ENCODE assay signal across 8 cellular contexts in the genomic region with DNA sequence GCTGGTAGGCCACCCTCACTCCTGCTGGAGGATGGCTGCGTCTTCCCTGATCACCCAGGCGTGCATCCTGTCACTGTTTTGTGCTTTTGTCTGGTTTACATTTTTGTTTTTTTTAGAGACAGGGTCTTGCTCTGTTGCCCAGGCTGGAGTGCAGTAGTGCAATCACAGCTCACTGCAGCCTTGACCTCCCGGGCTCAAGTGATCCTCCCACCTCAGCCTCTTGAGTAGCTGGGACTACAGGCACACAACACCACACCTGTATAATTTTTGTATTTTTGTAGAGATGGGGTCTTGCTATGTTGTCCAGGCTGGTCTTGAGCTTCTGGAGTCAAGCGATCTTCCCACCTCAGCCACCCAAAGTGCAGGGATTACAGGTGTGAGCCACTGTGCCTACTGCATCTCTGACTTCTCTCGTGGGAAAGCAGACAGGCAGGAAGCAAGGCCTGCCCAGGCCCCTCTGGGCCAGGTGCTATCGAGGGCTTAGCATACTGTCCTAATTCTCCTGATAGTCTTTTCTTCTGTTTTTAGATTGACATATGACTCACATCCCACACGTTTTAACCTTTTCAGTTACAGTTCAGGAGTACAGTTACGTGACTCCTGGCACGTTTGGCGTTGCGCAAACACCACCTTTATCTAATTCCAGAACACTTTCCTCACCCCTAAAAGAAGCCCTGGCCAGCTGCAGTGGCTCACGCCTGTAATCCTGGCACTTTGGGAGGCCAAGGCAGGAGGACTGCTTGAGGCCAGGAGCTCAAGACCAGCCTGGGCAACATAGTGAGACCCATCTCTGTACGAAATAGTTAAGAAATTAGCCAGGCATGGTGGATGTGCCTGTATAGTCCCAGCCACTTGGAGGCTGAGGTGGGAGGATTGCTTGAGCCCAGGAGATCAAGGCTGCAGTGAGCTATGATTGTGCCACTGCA. TPM values are rescaled to one million over a fixed set of nuclear protein-coding genes. Genes with fewer than 3 reads are reported as not detected.
DNase-seq lines count a peak whose midpoint lies in the region; ATAC-seq, FAIRE-seq and TF ChIP-seq lines count a peak whose summit lies in the region.
"Not testable (repeated sequence)": the region's sequence is repeated elsewhere in the genome, so short reads cannot be mapped to it uniquely, and the experiment has no call there.

No MANE protein-coding gene starts in this region.

- WGBS in A549 (ENCODE audit: missing lambda C conversion rate), result 66% methylated on average over 13 of the region's 13 CpGs

- TF ChIP-seq EP300 in A549 (IDR thresholded peaks at IDR 0.05), result not testable (repeated sequence)

- DNase-seq in A549 (ENCODE audit: low read depth in 1 of 2, low spot score in 1 of 2) (peak in 1 of 2 experiments; percentile 26), RPMI8226 (peak; percentile 62), activated T-cell treated with anti-CD3 and anti-CD28 coated beads for 48 hours (ENCODE audit: low read depth) (peak; percentile 59), left kidney (ENCODE audit: low read depth, low spot score) (peak; percentile 38), skeletal muscle cell (ENCODE audit: low read depth) (peak; percentile 24)

- peaks cover 53 to 55% (median 55%) of the 10 kb centered on the region in 3 donors for H3K4me1 Mint-ChIP-seq in IgD-negative memory B cell
- H3K4me1 Mint-ChIP-seq in dendritic cell treated with granulocyte-macrophage colony-stimulating factor and Interleukin-4, amounts not matched to agents 40 ng/mL and 50 ng/mL, for 4 days (ENCODE audit: low read depth), result peaks cover 89% of the 10 kb centered on the region

- not testable (repeated sequence) for TF ChIP-seq POLR2A in A549 (IDR thresholded peaks at IDR 0.05; ENCODE audit: low read length)

- TF ChIP-seq CTCF in A549 (IDR thresholded peaks at IDR 0.05), result not testable (repeated sequence)

- not testable (repeated sequence) for H3K4me2 ChIP-seq in A549

- FAIRE-seq in A549 (lab: Jason Lieb, UNC), result not testable (repeated sequence)

- CTCF ChIA-PET in A549 (lab: Yijun Ruan, JAX), result interaction anchor here (1.2 to 1.7 kb wide), 5 partner anchors 9 to 157 kb away, joined by 3 to 6 read pairs (median 4); partner anchors contain the start of gene MOB3A

- H3K4me3 Mint-ChIP-seq in IgD-negative memory B cell, result peak overlapping the region; percentile 76 to 100 (median 97)
- peak overlapping the region; percentile 7 for H3K4me3 Mint-ChIP-seq in dendritic cell treated with granulocyte-macrophage colony-stimulating factor and Interleukin-4, amounts not matched to agents 40 ng/mL and 50 ng/mL, for 4 days

- not testable (repeated sequence) for TF ChIP-seq RAD21 in A549 (conservative IDR thresholded peaks at IDR 0.05 in 1 of 2, IDR thresholded peaks at IDR 0.05 in 1 of 2)

- ATAC-seq in A549, result peak; percentile 28 to 30; a peak in 3 of 6 replicates
- ATAC-seq in GM18870 (IDR thresholded peaks at IDR 0.05; ENCODE audit: unreplicated experiment), result peak; percentile 26

- not testable (repeated sequence) for H3K27me3 Mint-ChIP-seq in IgD-negative memory B cell; dendritic cell treated with granulocyte-macrophage colony-stimulating factor and Interleukin-4, amounts not matched to agents 40 ng/mL and 50 ng/mL, for 4 days

- H3K9me3 Mint-ChIP-seq in IgD-negative memory B cell; dendritic cell treated with granulocyte-macrophage colony-stimulating factor and Interleukin-4, amounts not matched to agents 40 ng/mL and 50 ng/mL, for 4 days: not testable (repeated sequence)

- H3K36me3 Mint-ChIP-seq in IgD-negative memory B cell, result not testable (repeated sequence)
- H3K36me3 Mint-ChIP-seq in dendritic cell treated with granulocyte-macrophage colony-stimulating factor and Interleukin-4, amounts not matched to agents 40 ng/mL and 50 ng/mL, for 4 days (ENCODE audit: low read depth), result peaks cover 71% of the 10 kb centered on the region

- not testable (repeated sequence) for H3K4me1 ChIP-seq in A549

- intact Hi-C loops in dendritic cell treated with granulocyte-macrophage colony-stimulating factor and Interleukin-4, amounts not matched to agents 40 ng/mL and 50 ng/mL, for 4 days (cut with micrococcal nuclease), result not testable (repeated sequence)

- H3K9me3 ChIP-seq in A549, result not testable (repeated sequence)

- H3K4me3 ChIP-seq in A549; skeletal muscle cell (ENCODE audit: low read depth, low read length): not testable (repeated sequence)

- peak overlapping the region in 1 of 2 experiments; percentile 48; a peak in 1 of 6 replicates for H3K27ac ChIP-seq in A549

- POLR2A ChIA-PET in A549 (lab: Yijun Ruan, JAX), result not testable (repeated sequence)

- peak overlapping the region; percentile 100 for H3K27ac Mint-ChIP-seq in IgD-negative memory B cell
- H3K27ac Mint-ChIP-seq in dendritic cell treated with granulocyte-macrophage colony-stimulating factor and Interleukin-4, amounts not matched to agents 40 ng/mL and 50 ng/mL, for 4 days, result peak overlapping the region; percentile 100

TF ChIP-seq in A549, 52 proteins besides CTCF, POLR2A, EP300 and RAD21:
- TF ChIP-seq CEBPB (IDR thresholded peaks at IDR 0.05) (peak; percentile 41 to 86; a peak in 3 of 4 replicates), FOSL2 (CRISPR knock-in tag; IDR thresholded peaks at IDR 0.05) (peak; percentile 8; the same call in 1 of the 2 replicates), BHLHE40 (IDR thresholded peaks at IDR 0.05; ENCODE audit: low read depth, low read length) (peak; percentile 65; the same call in 1 of the 2 replicates)
- TF ChIP-seq FOSL2 (IDR thresholded peaks at IDR 0.05), result not testable (repeated sequence)

RNA-seq across cellular contexts. Expression of gene MOB3A, which starts 9.2 kb away (rescaled TPM):
- 10.9 and 12.9 TPM in 2 replicates for polyA plus RNA-seq in A549 (2011; rRNA removed)
- polyA plus RNA-seq in A549 (2012; cell fraction: cytosol; rRNA removed), result 10.9 and 17.2 TPM in 2 replicates
- polyA plus RNA-seq in A549 (2012; cell fraction: nucleus; rRNA removed), result 13.7 and 18.2 TPM in 2 replicates
- 8.4 to 9.1 TPM (median 8.7 TPM) in 3 replicates for polyA plus RNA-seq in A549 (2017; fragmentation: RNase III; extraction: RNeasy Plus Mini Kit Qiagen cat#74134 plus additional on column Dnase treatment)
- polyA minus RNA-seq in A549 (2011; rRNA and poly(A)+ RNA removed), result 19.7 and 26.2 TPM in 2 replicates
- polyA plus RNA-seq in IgD-negative memory B cell, result 136 TPM

RNA-seq across cellular contexts. Expression of gene IZUMO4, which starts 9.8 kb away (rescaled TPM):
- polyA plus RNA-seq in A549 (2011; rRNA removed) (0.36 and 0.70 TPM in 2 replicates), A549 (2017; fragmentation: RNase III; extraction: RNeasy Plus Mini Kit Qiagen cat#74134 plus additional on column Dnase treatment) (1.0 to 1.8 TPM (median 1.0 TPM) in 3 replicates), IgD-negative memory B cell (0.83 TPM)
- 0.29 and 0.32 TPM in 2 replicates for polyA plus RNA-seq in A549 (2012; cell fraction: cytosol; rRNA removed)
- 7.6 and 8.6 TPM in 2 replicates for polyA plus RNA-seq in A549 (2012; cell fraction: nucleus; rRNA removed)
- polyA minus RNA-seq in A549 (2011; rRNA and poly(A)+ RNA removed), result 0.33 and 0.44 TPM in 2 replicates

RNA-seq across cellular contexts. Expression of gene MKNK2, which starts 35.9 kb away (rescaled TPM):
- polyA plus RNA-seq in A549 (2011; rRNA removed) (56.7 and 58.4 TPM in 2 replicates), A549 (2017; fragmentation: RNase III; extraction: RNeasy Plus Mini Kit Qiagen cat#74134 plus additional on column Dnase treatment) (38.8 to 55.4 TPM (median 48.3 TPM) in 3 replicates), IgD-negative memory B cell (83.9 TPM)
- polyA plus RNA-seq in A549 (2012; cell fraction: cytosol; rRNA removed), result 63.4 and 81.9 TPM in 2 replicates
- 83.4 and 134 TPM in 2 replicates for polyA plus RNA-seq in A549 (2012; cell fraction: nucleus; rRNA removed)
- polyA minus RNA-seq in A549 (2011; rRNA and poly(A)+ RNA removed), result 63.9 and 84.8 TPM in 2 replicates
